ENCODE assay signal across 9 cellular contexts in the genomic region with DNA sequence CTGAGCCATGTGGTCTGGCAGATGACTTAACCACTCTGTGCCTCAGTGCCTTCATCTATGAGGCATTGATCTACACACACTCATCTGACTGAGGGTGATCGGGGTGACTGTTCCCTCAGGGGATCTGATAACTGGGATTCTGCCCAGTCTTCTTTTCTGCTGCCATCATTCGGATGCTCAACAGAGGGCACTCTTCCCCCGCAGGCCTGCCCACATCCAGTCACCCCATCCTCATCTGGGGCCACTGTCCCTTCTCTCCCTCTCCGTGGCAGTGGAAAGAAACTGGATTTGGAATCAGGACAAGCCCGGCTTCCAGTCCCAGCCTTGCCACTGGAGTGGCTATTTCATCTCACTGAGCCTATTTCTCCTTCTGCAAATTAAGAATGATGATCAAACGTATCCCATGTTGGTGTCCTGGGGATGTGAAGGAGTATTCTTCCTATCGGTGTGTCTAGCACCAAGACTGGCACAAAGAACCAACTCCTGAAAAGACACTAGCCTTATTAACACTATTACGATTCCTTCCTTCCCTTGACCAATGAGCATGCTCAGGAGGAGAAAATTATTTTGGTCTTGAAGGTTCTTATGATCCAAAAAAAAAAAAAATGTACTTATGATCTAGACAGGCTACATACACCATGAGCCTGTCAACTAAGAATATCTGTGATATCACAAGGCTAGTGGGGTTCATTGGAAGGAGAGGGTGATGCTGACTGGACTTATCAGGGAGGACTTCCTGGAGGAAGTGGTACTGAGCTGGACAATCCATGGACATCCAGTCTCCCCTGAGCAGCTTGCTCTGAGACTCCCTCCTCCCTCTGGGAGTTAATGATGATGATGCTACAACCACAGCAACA. TPM values are rescaled to one million over a fixed set of nuclear protein-coding genes. Genes with fewer than 3 reads are reported as not detected.
A peak's percentile ranks its signal among the peaks of the same experiment; 100 is the strongest.
DNase-seq lines count a peak whose midpoint lies in the region; ATAC-seq, FAIRE-seq and TF ChIP-seq lines count a peak whose summit lies in the region.
"Not testable (repeated sequence)": the region's sequence is repeated elsewhere in the genome, so short reads cannot be mapped to it uniquely, and the experiment has no call there.
"Had no signal": no experiment of that assay in that cellular context is flagged by ENCODE, and none has a peak within 500 bp of the region (broad histone marks: within the 10 kb centered on the region; RNA-seq: fewer than 3 reads in every experiment).

No MANE protein-coding gene starts in this region.

- not testable (repeated sequence) for H3K4me1 Mint-ChIP-seq in CD14-positive monocyte; activated CD4-positive, alpha-beta memory T cell treated with anti-CD3 and anti-CD28 coated beads, Interleukin-2, amount 10 ng/mL, durations not matched to agents 7 days and 5 days; natural killer cell treated with Interleukin-12 subunit alpha and Interleukin-12 subunit beta and Interleukin-15 and Interleukin-18, amount 100 ng/mL, for 72 hours (ENCODE audit: low read depth in 2 of 2)

- WGBS in heart left ventricle, 4 donors: 17 to 19% (median 18%) methylated on average over 6 to 7 of the region's 8 CpGs

- not testable (repeated sequence) for H3K36me3 ChIP-seq in heart left ventricle, thoracic aorta

- not testable (repeated sequence) for DNase-seq in CD14-positive monocyte (ENCODE audit: low spot score); H54 (ENCODE audit: insufficient read length, low spot score); cardiac fibroblast (ENCODE audit: low read depth in 2 of 2); heart left ventricle; natural killer cell treated with Interleukin-12 subunit alpha and Interleukin-12 subunit beta and Interleukin-15 and Interleukin-18, amount 100 ng/mL, for 72 hours (ENCODE audit: low spot score); thoracic aorta (ENCODE audit: low spot score)
- peak; percentile 22 for DNase-seq in OCI-M1 (lab: John Stamatoyannopoulos, UW)
- peak; percentile 23 for DNase-seq in activated CD4-positive, alpha-beta memory T cell treated with anti-CD3 and anti-CD28 coated beads, Interleukin-2, amount 10 ng/mL, durations not matched to agents 7 days and 5 days

- peak; percentile 62 for FAIRE-seq in H54 (lab: Jason Lieb, UNC)

- ATAC-seq in heart left ventricle: peak in 3 of 4 donors; percentile 55 to 79 (median 60)
- ATAC-seq in natural killer cell treated with Interleukin-12 subunit alpha and Interleukin-12 subunit beta and Interleukin-15 and Interleukin-18, amount 100 ng/mL, for 72 hours: peak; percentile 72
- not testable (repeated sequence) for ATAC-seq in thoracic aorta (ENCODE audit: insufficient number of reproducible peaks, low FRiP score, low read depth)

- TF ChIP-seq CTCF in CD14-positive monocyte (IDR thresholded peaks at IDR 0.05) (peak; percentile 53), cardiac fibroblast (IDR thresholded peaks at IDR 0.05; ENCODE audit: low read depth, low read length) (peak; percentile 11), heart left ventricle (IDR thresholded peaks at IDR 0.05) (peak in 11 of 12 donors; percentile 18 to 44 (median 28)), thoracic aorta (IDR thresholded peaks at IDR 0.05) (peak; percentile 24)

- CTCF ChIA-PET in activated CD4-positive, alpha-beta memory T cell treated with anti-CD3 and anti-CD28 coated beads, Interleukin-2, amount 10 ng/mL, durations not matched to agents 7 days and 5 days (lab: Charles Lee): interaction anchor here (0.7 kb wide), 1 partner anchor 120 kb away, joined by 3 read pairs; no protein-coding TSS in a partner anchor

- H3K9me3 ChIP-seq in heart left ventricle, thoracic aorta: not testable (repeated sequence)

- not testable (repeated sequence) for H3K27ac Mint-ChIP-seq in CD14-positive monocyte; activated CD4-positive, alpha-beta memory T cell treated with anti-CD3 and anti-CD28 coated beads, Interleukin-2, amount 10 ng/mL, durations not matched to agents 7 days and 5 days; natural killer cell treated with Interleukin-12 subunit alpha and Interleukin-12 subunit beta and Interleukin-15 and Interleukin-18, amount 100 ng/mL, for 72 hours

- not testable (repeated sequence) for H3K9me3 Mint-ChIP-seq in CD14-positive monocyte; activated CD4-positive, alpha-beta memory T cell treated with anti-CD3 and anti-CD28 coated beads, Interleukin-2, amount 10 ng/mL, durations not matched to agents 7 days and 5 days; natural killer cell treated with Interleukin-12 subunit alpha and Interleukin-12 subunit beta and Interleukin-15 and Interleukin-18, amount 100 ng/mL, for 72 hours

- H3K4me1 ChIP-seq in heart left ventricle; thoracic aorta (ENCODE audit: control insufficient read depth in 1 of 2, low read depth in 2 of 2): not testable (repeated sequence)

- not testable (repeated sequence) for H3K27me3 ChIP-seq in heart left ventricle; thoracic aorta (replicated peaks; ENCODE audit: insufficient read depth)

- H3K4me3 ChIP-seq in cardiac fibroblast (replicated peaks in 1 of 2; ENCODE audit: low read depth in 2 of 2, low read length in 2 of 2); heart left ventricle; thoracic aorta: not testable (repeated sequence)

- POLR2A ChIA-PET in activated CD4-positive, alpha-beta memory T cell treated with anti-CD3 and anti-CD28 coated beads, Interleukin-2, amount 10 ng/mL, durations not matched to agents 7 days and 5 days (lab: Charles Lee): not testable (repeated sequence)

- TF ChIP-seq POLR2A in H54 (IDR thresholded peaks at IDR 0.05; ENCODE audit: low read depth, low read length); heart left ventricle (IDR thresholded peaks at IDR 0.05): not testable (repeated sequence)

- not testable (repeated sequence) for H3K4me3 Mint-ChIP-seq in CD14-positive monocyte; activated CD4-positive, alpha-beta memory T cell treated with anti-CD3 and anti-CD28 coated beads, Interleukin-2, amount 10 ng/mL, durations not matched to agents 7 days and 5 days; natural killer cell treated with Interleukin-12 subunit alpha and Interleukin-12 subunit beta and Interleukin-15 and Interleukin-18, amount 100 ng/mL, for 72 hours

- intact Hi-C loops in CD14-positive monocyte (cut with micrococcal nuclease): not testable (repeated sequence)
- intact Hi-C loops in heart left ventricle (cut with DNase I): loop anchor here in 7 of 10 donors (5.0 to 10.0 kb wide), 3 partner anchors 116 to 122 kb away; no protein-coding TSS in a partner anchor

- not testable (repeated sequence) for H3K27ac ChIP-seq in heart left ventricle, thoracic aorta

- not testable (repeated sequence) for H3K36me3 Mint-ChIP-seq in CD14-positive monocyte; activated CD4-positive, alpha-beta memory T cell treated with anti-CD3 and anti-CD28 coated beads, Interleukin-2, amount 10 ng/mL, durations not matched to agents 7 days and 5 days (ENCODE audit: low read depth); natural killer cell treated with Interleukin-12 subunit alpha and Interleukin-12 subunit beta and Interleukin-15 and Interleukin-18, amount 100 ng/mL, for 72 hours

- H3K27me3 Mint-ChIP-seq in CD14-positive monocyte (ENCODE audit: low read depth in 3 of 3): not testable (repeated sequence)
- H3K27me3 Mint-ChIP-seq in activated CD4-positive, alpha-beta memory T cell treated with anti-CD3 and anti-CD28 coated beads, Interleukin-2, amount 10 ng/mL, durations not matched to agents 7 days and 5 days: peaks cover 16% of the 10 kb centered on the region
- H3K27me3 Mint-ChIP-seq in natural killer cell treated with Interleukin-12 subunit alpha and Interleukin-12 subunit beta and Interleukin-15 and Interleukin-18, amount 100 ng/mL, for 72 hours: peaks cover 17 to 26% of the 10 kb centered on the region in 2 donors

RNA-seq across cellular contexts. Expression of gene RHCE, which starts 17.4 kb away (rescaled TPM):
- polyA plus RNA-seq in CD14-positive monocyte (under 1 TPM in 1 of 2 donors, not detected in 1; 0.47 TPM), heart left ventricle (1 to 10 TPM in 1 of 2 donors, under 1 TPM in 1; 0.24 to 1.4 TPM)
- total RNA-seq in activated CD4-positive, alpha-beta memory T cell treated with anti-CD3 and anti-CD28 coated beads, Interleukin-2, amount 10 ng/mL, durations not matched to agents 7 days and 5 days: under 1 TPM in 1 of 2 experiments, not detected in 1; 0.50 TPM
- total RNA-seq in heart left ventricle (1 to 10 TPM in 2 of 9 donors, under 1 TPM in 6, not detected in 1; 0.28 to 2.0 (median 0.69) TPM), thoracic aorta (not detected)
- not detected for total RNA-seq in natural killer cell treated with Interleukin-12 subunit alpha and Interleukin-12 subunit beta and Interleukin-15 and Interleukin-18, amount 100 ng/mL, for 72 hours
- total RNA-seq: activated T-helper 1 cell treated with anti-CD3 and anti-CD28 coated beads, Interleukin-12 subunit alpha, Interleukin-12 subunit beta, Interleukin-2, Interleukin-4 antibody, amounts not matched to agents 30 ng/mL and 10 ng/mL and 1 ng/mL, durations not matched to agents 14 hours and 24 hours and 36 hours had no signal

RNA-seq across cellular contexts. Expression of gene MACO1, which starts 27.5 kb away (rescaled TPM):
- polyA plus RNA-seq in CD14-positive monocyte: 1 to 10 TPM; 2.6 to 4.1 TPM
- 10 to 100 TPM; 15.8 to 16.3 TPM for total RNA-seq in activated CD4-positive, alpha-beta memory T cell treated with anti-CD3 and anti-CD28 coated beads, Interleukin-2, amount 10 ng/mL, durations not matched to agents 7 days and 5 days
- 10 to 100 TPM; 11.2 to 21.0 (median 14.6) TPM for total RNA-seq in heart left ventricle
- 10 to 100 TPM in 1 of 2 donors, 1 to 10 TPM in 1; 5.8 to 11.8 TPM for polyA plus RNA-seq in heart left ventricle
- total RNA-seq in natural killer cell treated with Interleukin-12 subunit alpha and Interleukin-12 subunit beta and Interleukin-15 and Interleukin-18, amount 100 ng/mL, for 72 hours: 10 to 100 TPM; 15.8 to 18.8 TPM
- total RNA-seq in thoracic aorta: 10 to 100 TPM; 15.2 to 18.8 TPM
